Comparison of ENCODE assay signal across 1 cellular context in the genomic region with DNA sequence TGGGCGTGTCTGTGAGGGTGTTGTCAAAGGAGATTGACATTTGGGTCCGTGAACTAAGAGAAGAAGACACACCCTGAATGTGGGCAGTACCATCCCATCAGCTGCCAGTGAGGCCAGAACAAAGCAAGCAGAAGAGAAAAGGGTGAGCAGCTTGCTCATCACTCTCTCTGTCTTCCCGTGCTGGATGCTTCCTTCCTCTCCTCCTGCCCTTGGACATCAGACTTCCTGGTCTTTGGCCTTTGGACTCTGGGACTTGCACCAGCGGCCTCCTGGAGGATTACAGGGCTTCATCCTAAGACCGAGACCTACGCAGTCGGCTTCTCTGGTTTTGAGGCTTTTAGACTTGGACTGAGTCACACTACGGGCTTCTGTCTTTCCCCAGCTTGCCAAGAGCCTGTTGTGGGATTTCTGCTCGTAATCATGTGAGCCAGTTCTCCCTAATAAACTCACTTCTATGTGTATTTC.
TF ChIP-seq lines count a peak whose summit lies in the region.

No MANE protein-coding gene starts in this region.

TF ChIP-seq in GM23338, 12 proteins besides CTCF, POLR2A, EP300 and RAD21 (continued from another document):
- TF ChIP-seq ZNF462 (CRISPR knock-in tag; IDR thresholded peaks at IDR 0.05) = no peak
- TF ChIP-seq REST (IDR thresholded peaks at IDR 0.05; ENCODE audit: unreplicated experiment) = no peak
- no peak for TF ChIP-seq POLR2AphosphoS5 (IDR thresholded peaks at IDR 0.05; ENCODE audit: low read depth)
